In genomic region chr16:12609937-12610699, GRCh38 we compare ENCODE assay signal across 1 cellular context.
A peak's percentile ranks its signal among the peaks of the same experiment; 100 is the strongest.
TF ChIP-seq lines count a peak whose summit lies in the region.

No MANE protein-coding gene starts in this region.

TF ChIP-seq in HepG2, 621 proteins besides CTCF, POLR2A, EP300 and RAD21 (continued from another document and continues in another):
- TF ChIP-seq ZNF687 (CRISPR knock-in tag; IDR thresholded peaks at IDR 0.05) (peak; percentile 36; the same call in 1 of the 2 replicates), MTF1 (CRISPR knock-in tag; IDR thresholded peaks at IDR 0.05) (no peak), ZNF282 (IDR thresholded peaks at IDR 0.05; ENCODE audit: partially characterized antibody) (no peak), ARID5B (CRISPR knock-in tag; IDR thresholded peaks at IDR 0.05) (0 out of 2 replicates have a peak, but pooled peaks have one; percentile 18), MYNN (CRISPR knock-in tag; IDR thresholded peaks at IDR 0.05; ENCODE audit: low read depth) (0 out of 2 replicates have a peak, but pooled peaks have one; percentile 70), IRF9 (CRISPR knock-in tag; IDR thresholded peaks at IDR 0.05; ENCODE audit: borderline replicate concordance) (no peak), ERF (CRISPR knock-in tag; IDR thresholded peaks at IDR 0.05) (peak; percentile 18; the same call in 1 of the 2 replicates), USF2 (IDR thresholded peaks at IDR 0.05; ENCODE audit: low read depth, low read length) (no peak), USF2 (CRISPR knock-in tag; IDR thresholded peaks at IDR 0.05; ENCODE audit: borderline replicate concordance) (no peak), NR2F2 (IDR thresholded peaks at IDR 0.05; ENCODE audit: borderline replicate concordance, low read depth) (no peak), ZSCAN30 (CRISPR knock-in tag; IDR thresholded peaks at IDR 0.05) (no peak), ATF5 (CRISPR knock-in tag; IDR thresholded peaks at IDR 0.05; ENCODE audit: low read depth) (no peak), ZNF124 (CRISPR knock-in tag; IDR thresholded peaks at IDR 0.05) (no peak), ZIK1 (CRISPR knock-in tag; IDR thresholded peaks at IDR 0.05; ENCODE audit: borderline replicate concordance, low read depth) (no peak), NCOR1 (IDR thresholded peaks at IDR 0.05; ENCODE audit: borderline replicate concordance, low read length) (no peak), ZNF597 (CRISPR knock-in tag; IDR thresholded peaks at IDR 0.05) (no peak), ZNF431 (CRISPR knock-in tag; IDR thresholded peaks at IDR 0.05; ENCODE audit: borderline replicate concordance, low read depth) (no peak), MIXL1 (CRISPR knock-in tag; IDR thresholded peaks at IDR 0.05) (no peak), CSRNP1 (CRISPR knock-in tag; IDR thresholded peaks at IDR 0.05) (no peak; the same call in 1 of the 2 replicates), FLYWCH1 (CRISPR knock-in tag; IDR thresholded peaks at IDR 0.05) (no peak), ZFP37 (CRISPR knock-in tag; IDR thresholded peaks at IDR 0.05; ENCODE audit: borderline replicate concordance) (no peak), NFRKB (IDR thresholded peaks at IDR 0.05) (no peak), ZNF34 (CRISPR knock-in tag; IDR thresholded peaks at IDR 0.05; ENCODE audit: borderline replicate concordance) (no peak), FIP1L1 (IDR thresholded peaks at IDR 0.05; ENCODE audit: borderline replicate concordance, insufficient read depth, low read depth, low read length) (no peak), ETV6 (CRISPR knock-in tag; conservative IDR thresholded peaks at IDR 0.05) (no peak), ZNF335 (CRISPR knock-in tag; IDR thresholded peaks at IDR 0.05) (no peak), ATF3 (CRISPR knock-in tag; IDR thresholded peaks at IDR 0.05) (no peak), FOXO4 (CRISPR knock-in tag; conservative IDR thresholded peaks at IDR 0.05) (no peak), CBFB (CRISPR knock-in tag; IDR thresholded peaks at IDR 0.05) (no peak), EEA1 (CRISPR knock-in tag; IDR thresholded peaks at IDR 0.05; ENCODE audit: borderline replicate concordance) (no peak), ZNF235 (CRISPR knock-in tag; IDR thresholded peaks at IDR 0.05; ENCODE audit: borderline replicate concordance) (no peak), SOX5 (CRISPR knock-in tag; IDR thresholded peaks at IDR 0.05; ENCODE audit: borderline replicate concordance) (peak; percentile 29; the same call in 1 of the 2 replicates), LCORL (IDR thresholded peaks at IDR 0.05) (no peak), LCORL (CRISPR knock-in tag; IDR thresholded peaks at IDR 0.05) (no peak), ZSCAN31 (CRISPR knock-in tag; IDR thresholded peaks at IDR 0.05; ENCODE audit: low read depth) (no peak), PRDM15 (CRISPR knock-in tag; IDR thresholded peaks at IDR 0.05) (no peak)
